Comparison of ENCODE assay signal across 8 cellular contexts in genomic region chr1:8396912-8397406, GRCh38.
DNase-seq lines count a peak whose midpoint lies in the region; ATAC-seq and TF ChIP-seq lines count a peak whose summit lies in the region.

No MANE protein-coding gene starts in this region.

- peak overlapping the region; percentile 31 for H3K4me3 Mint-ChIP-seq in T-helper 17 cell

- H3K27ac ChIP-seq in esophagus squamous epithelium, result peak overlapping the region; percentile 9 to 84 (median 80)
- H3K27ac ChIP-seq in parathyroid adenoma, result peak overlapping the region; percentile 36

- no peaks in the 10 kb centered on the region for H3K9me3 ChIP-seq in T-helper 17 cell (ENCODE audit: control insufficient read depth, low read length, poor library complexity, severe bottlenecking)
- no peaks in the 10 kb centered on the region for H3K9me3 ChIP-seq in esophagus squamous epithelium
- no peaks in the 10 kb centered on the region for H3K9me3 ChIP-seq in parathyroid adenoma (ENCODE audit: control insufficient read depth, low read length)

- H3K27ac Mint-ChIP-seq in T-helper 17 cell, result peak overlapping the region; percentile 95

- no peak for TF ChIP-seq POLR2A in esophagus squamous epithelium (IDR thresholded peaks at IDR 0.05)

- H3K27me3 Mint-ChIP-seq in T-helper 17 cell, result no peaks in the 10 kb centered on the region

- H3K36me3 ChIP-seq in esophagus squamous epithelium, result peaks cover 0 to 43% (median 0%) of the 10 kb centered on the region in 3 donors
- no peaks in the 10 kb centered on the region for H3K36me3 ChIP-seq in parathyroid adenoma (ENCODE audit: control insufficient read depth, insufficient read depth, low read length)

- ATAC-seq in HG02759 (IDR thresholded peaks at IDR 0.05; ENCODE audit: unreplicated experiment) (peak; percentile 35), T-helper 17 cell (peak; percentile 58)

- H3K4me3 ChIP-seq in esophagus squamous epithelium, result no peak overlapping the region
- H3K4me3 ChIP-seq in parathyroid adenoma (ENCODE audit: low read depth, low read length), result no peak overlapping the region

- peaks cover 4% of the 10 kb centered on the region for H3K36me3 Mint-ChIP-seq in T-helper 17 cell (ENCODE audit: low read depth)

- peaks cover 51% of the 10 kb centered on the region for H3K4me1 Mint-ChIP-seq in T-helper 17 cell

- no peak overlapping the region for H2AFZ ChIP-seq in parathyroid adenoma

- TF ChIP-seq CTCF in esophagus squamous epithelium (IDR thresholded peaks at IDR 0.05), result no peak
- TF ChIP-seq CTCF in parathyroid adenoma (IDR thresholded peaks at IDR 0.05), result no peak

- no peak overlapping the region for H3K9ac ChIP-seq in parathyroid adenoma

- peak; percentile 83 for DNase-seq in GM03348 (ENCODE audit: low spot score)
- no peak for DNase-seq in T-helper 17 cell
- no peak for DNase-seq in esophagus squamous epithelium (lab: John Stamatoyannopoulos, UW)
- no peak for DNase-seq in NCI-H510A (lab: John Stamatoyannopoulos, UW)
- DNase-seq in stimulated activated naive CD4-positive, alpha-beta T cell treated with Interleukin-2 at 50 U/mL for 16 hours (lab: John Stamatoyannopoulos, UW), result no peak
- DNase-seq in NCI-H82 (lab: John Stamatoyannopoulos, UW), result no peak

- peaks cover 21% of the 10 kb centered on the region for H3K79me2 ChIP-seq in parathyroid adenoma

- H3K4me2 ChIP-seq in parathyroid adenoma (ENCODE audit: low read length), result no peak overlapping the region

- peaks cover 23 to 61% (median 26%) of the 10 kb centered on the region in 3 donors for H3K4me1 ChIP-seq in esophagus squamous epithelium
- peaks cover 13% of the 10 kb centered on the region for H3K4me1 ChIP-seq in parathyroid adenoma

- H3K27me3 ChIP-seq in esophagus squamous epithelium, result no peaks in the 10 kb centered on the region
- no peaks in the 10 kb centered on the region for H3K27me3 ChIP-seq in parathyroid adenoma (ENCODE audit: control insufficient read depth, insufficient read depth, low read length)

- intact Hi-C loops in esophagus squamous epithelium (cut with DNase I), result no loop called here

- 34 to 55% methylated on average over 4 of the region's 4 CpGs for WGBS in esophagus squamous epithelium, 2 donors
